In the genomic region with DNA sequence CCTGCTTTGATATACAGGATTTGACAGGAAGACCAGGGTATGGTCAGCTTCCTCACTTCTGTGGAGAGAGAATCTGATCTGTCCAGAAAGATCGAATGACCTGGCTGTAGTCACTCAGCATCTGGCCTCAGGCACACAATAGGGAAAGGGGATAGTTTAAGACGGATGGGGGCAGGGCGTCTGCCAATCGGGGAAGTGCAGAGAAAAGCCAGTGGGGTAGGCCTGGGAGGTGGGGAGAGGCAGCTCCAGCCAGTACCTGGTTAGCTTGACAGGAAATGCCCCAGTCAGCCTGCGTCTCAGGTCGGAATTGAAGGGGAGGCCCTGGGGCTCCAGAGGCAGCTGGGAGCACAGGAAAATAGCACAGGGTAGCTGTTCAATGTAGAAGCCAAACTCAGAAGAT, we compare ENCODE assay signal across 16 cellular contexts. TPM values are rescaled to one million over a fixed set of nuclear protein-coding genes. Genes with fewer than 3 reads are reported as not detected.
A peak's percentile ranks its signal among the peaks of the same experiment; 100 is the strongest.
DNase-seq lines count a peak whose midpoint lies in the region; ATAC-seq and TF ChIP-seq lines count a peak whose summit lies in the region.
"Had no signal": no experiment of that assay in that cellular context is flagged by ENCODE, and none has a peak within 500 bp of the region (broad histone marks: within the 10 kb centered on the region; RNA-seq: fewer than 3 reads in every experiment).

No MANE protein-coding gene starts in this region.

- CTCF ChIA-PET in RWPE1 (lab: Yijun Ruan, JAX) = no interaction called here

- peaks cover 5% of the 10 kb centered on the region for H3K27me3 Mint-ChIP-seq in GM23338 (ENCODE audit: insufficient read depth, low read depth, poor library complexity)
- H3K27me3 Mint-ChIP-seq in naive thymus-derived CD8-positive, alpha-beta T cell = no peaks in the 10 kb centered on the region
- H3K27me3 Mint-ChIP-seq: activated CD4-positive, alpha-beta memory T cell treated with anti-CD3 and anti-CD28 coated beads, Interleukin-2, amount 10 ng/mL, durations not matched to agents 7 days and 5 days had no signal

- H3F3A ChIP-seq in GM23338 (replicated peaks; ENCODE audit: low read depth) = peaks cover 15% of the 10 kb centered on the region

- peaks cover 14% of the 10 kb centered on the region for H3K79me2 ChIP-seq in GM23338 (replicated peaks; ENCODE audit: insufficient read depth)

- peak; percentile 92 for ATAC-seq in GM23338
- no peak for ATAC-seq in naive thymus-derived CD8-positive, alpha-beta T cell
- ATAC-seq in HG02870 (IDR thresholded peaks at IDR 0.05; ENCODE audit: unreplicated experiment) = no peak
- no peak for ATAC-seq in GM21526 (IDR thresholded peaks at IDR 0.05; ENCODE audit: low FRiP score, unreplicated experiment)
- ATAC-seq: Panc1 had no signal

- no peaks in the 10 kb centered on the region for H3K27me3 ChIP-seq in GM23338 (ENCODE audit: insufficient read depth)
- H3K27me3 ChIP-seq in endocrine pancreas (ENCODE audit: control insufficient read depth, insufficient read depth, low read length) = no peaks in the 10 kb centered on the region

- H3K4me3 ChIP-seq in GM23338 = peak overlapping the region; percentile 23
- H3K4me3 ChIP-seq in endocrine pancreas (ENCODE audit: control insufficient read depth, insufficient read depth, low read length) = no peak overlapping the region

- no peaks in the 10 kb centered on the region for H3K9me3 ChIP-seq in endocrine pancreas (ENCODE audit: control insufficient read depth, low read length)

- in situ Hi-C loops in KBM-7 (cut with MboI; ENCODE audit: low pct_unique_long_range_greater_than_20kb, low sequenced_read_pairs) = no loop called here

- 0 out of 2 replicates have a peak, but pooled peaks cover 6% of the 10 kb centered on the region for H4K20me1 ChIP-seq in GM23338 (replicated peaks; ENCODE audit: insufficient read depth)

- H3K4me2 ChIP-seq in GM23338 = peak overlapping the region; percentile 24

- peak overlapping the region; percentile 84 for H3K27ac Mint-ChIP-seq in GM23338
- peak overlapping the region; percentile 70 to 88 (median 82) for H3K27ac Mint-ChIP-seq in naive thymus-derived CD8-positive, alpha-beta T cell
- H3K27ac Mint-ChIP-seq: activated CD4-positive, alpha-beta memory T cell treated with anti-CD3 and anti-CD28 coated beads, Interleukin-2, amount 10 ng/mL, durations not matched to agents 7 days and 5 days had no signal

- TF ChIP-seq CTCF in GM23338 (conservative IDR thresholded peaks at IDR 0.05; ENCODE audit: low read depth in 2 of 2) (no peak), RWPE1 (conservative IDR thresholded peaks at IDR 0.05; ENCODE audit: low read depth) (no peak)

- H3K4me3 Mint-ChIP-seq in GM23338 = peak overlapping the region; percentile 23; the same call in 1 of the 3 replicates
- peak overlapping the region in 1 of 10 donors; percentile 6 for H3K4me3 Mint-ChIP-seq in naive thymus-derived CD8-positive, alpha-beta T cell
- H3K4me3 Mint-ChIP-seq: activated CD4-positive, alpha-beta memory T cell treated with anti-CD3 and anti-CD28 coated beads, Interleukin-2, amount 10 ng/mL, durations not matched to agents 7 days and 5 days had no signal

- 0 out of 2 replicates have a peak, but pooled peaks cover 4% of the 10 kb centered on the region for H3K9me2 ChIP-seq in GM23338 (ENCODE audit: insufficient read depth)

- peaks cover 39% of the 10 kb centered on the region for H3K36me3 Mint-ChIP-seq in GM23338 (ENCODE audit: low read depth)
- peaks cover 0 to 56% (median 14%) of the 10 kb centered on the region in 3 donors for H3K36me3 Mint-ChIP-seq in naive thymus-derived CD8-positive, alpha-beta T cell

- peak overlapping the region; percentile 14 for H3K9ac ChIP-seq in endocrine pancreas (ENCODE audit: control insufficient read depth, insufficient read depth, low read length)

- H3K4me1 ChIP-seq in GM23338 (ENCODE audit: insufficient read depth) (peaks cover 16% of the 10 kb centered on the region), endocrine pancreas (ENCODE audit: control insufficient read depth, insufficient read depth, low read length) (no peaks in the 10 kb centered on the region)

- H3K4me1 Mint-ChIP-seq in GM23338 = peaks cover 18% of the 10 kb centered on the region
- H3K4me1 Mint-ChIP-seq in naive thymus-derived CD8-positive, alpha-beta T cell = peaks cover 11 to 27% (median 15%) of the 10 kb centered on the region in 4 donors

- H3K36me3 ChIP-seq in GM23338 (ENCODE audit: insufficient read depth) (no peaks in the 10 kb centered on the region), endocrine pancreas (ENCODE audit: control insufficient read depth, insufficient read depth, low read length) (peaks cover 2% of the 10 kb centered on the region)

- DNase-seq in GM23338 (ENCODE audit: low spot score) (peak; percentile 90), RWPE1 (ENCODE audit: low spot score) (no peak), KBM-7 (no peak), GM19238 (ENCODE audit: insufficient read length, low spot score) (no peak)
- DNase-seq in naive thymus-derived CD8-positive, alpha-beta T cell = no peak
- DNase-seq: activated CD4-positive, alpha-beta memory T cell treated with anti-CD3 and anti-CD28 coated beads, Interleukin-2, amount 10 ng/mL, durations not matched to agents 7 days and 5 days; NCI-H1694 treated with DMSO at 0.1 percent for 48 hours; NCI-H526 had no signal

- no peak overlapping the region for H2AFZ ChIP-seq in GM23338

- POLR2A ChIA-PET in RWPE1 (lab: Yijun Ruan, JAX; ENCODE audit: low non-redundant PET) = no interaction called here
- POLR2A ChIA-PET in naive thymus-derived CD8-positive, alpha-beta T cell (lab: Charles Lee) = interaction anchor here (0.9 to 1.2 kb wide), 2 partner anchors 12 to 33 kb away, joined by 3 read pairs; a partner anchor contains a TSS

- H3K9me3 Mint-ChIP-seq in GM23338 = peaks cover 5% of the 10 kb centered on the region; the same call in 2 of the 3 replicates
- no peaks in the 10 kb centered on the region for H3K9me3 Mint-ChIP-seq in naive thymus-derived CD8-positive, alpha-beta T cell
- H3K9me3 Mint-ChIP-seq: activated CD4-positive, alpha-beta memory T cell treated with anti-CD3 and anti-CD28 coated beads, Interleukin-2, amount 10 ng/mL, durations not matched to agents 7 days and 5 days had no signal

- H3K27ac ChIP-seq in GM23338 (ENCODE audit: low read depth) (peak overlapping the region; percentile 87), RWPE1 (peak overlapping the region; percentile 11; the same call in 1 of the 2 replicates)
- H3K27ac ChIP-seq: C4-2B had no signal

TF ChIP-seq in GM23338, 12 proteins besides CTCF, POLR2A, EP300 and RAD21:
- TF ChIP-seq, protein P1, sequence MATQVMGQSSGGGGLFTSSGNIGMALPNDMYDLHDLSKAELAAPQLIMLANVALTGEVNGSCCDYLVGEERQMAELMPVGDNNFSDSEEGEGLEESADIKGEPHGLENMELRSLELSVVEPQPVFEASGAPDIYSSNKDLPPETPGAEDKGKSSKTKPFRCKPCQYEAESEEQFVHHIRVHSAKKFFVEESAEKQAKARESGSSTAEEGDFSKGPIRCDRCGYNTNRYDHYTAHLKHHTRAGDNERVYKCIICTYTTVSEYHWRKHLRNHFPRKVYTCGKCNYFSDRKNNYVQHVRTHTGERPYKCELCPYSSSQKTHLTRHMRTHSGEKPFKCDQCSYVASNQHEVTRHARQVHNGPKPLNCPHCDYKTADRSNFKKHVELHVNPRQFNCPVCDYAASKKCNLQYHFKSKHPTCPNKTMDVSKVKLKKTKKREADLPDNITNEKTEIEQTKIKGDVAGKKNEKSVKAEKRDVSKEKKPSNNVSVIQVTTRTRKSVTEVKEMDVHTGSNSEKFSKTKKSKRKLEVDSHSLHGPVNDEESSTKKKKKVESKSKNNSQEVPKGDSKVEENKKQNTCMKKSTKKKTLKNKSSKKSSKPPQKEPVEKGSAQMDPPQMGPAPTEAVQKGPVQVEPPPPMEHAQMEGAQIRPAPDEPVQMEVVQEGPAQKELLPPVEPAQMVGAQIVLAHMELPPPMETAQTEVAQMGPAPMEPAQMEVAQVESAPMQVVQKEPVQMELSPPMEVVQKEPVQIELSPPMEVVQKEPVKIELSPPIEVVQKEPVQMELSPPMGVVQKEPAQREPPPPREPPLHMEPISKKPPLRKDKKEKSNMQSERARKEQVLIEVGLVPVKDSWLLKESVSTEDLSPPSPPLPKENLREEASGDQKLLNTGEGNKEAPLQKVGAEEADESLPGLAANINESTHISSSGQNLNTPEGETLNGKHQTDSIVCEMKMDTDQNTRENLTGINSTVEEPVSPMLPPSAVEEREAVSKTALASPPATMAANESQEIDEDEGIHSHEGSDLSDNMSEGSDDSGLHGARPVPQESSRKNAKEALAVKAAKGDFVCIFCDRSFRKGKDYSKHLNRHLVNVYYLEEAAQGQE (IDR thresholded peaks at IDR 0.05; ENCODE audit: unreplicated experiment) = no peak
- no peak for TF ChIP-seq JUNB (IDR thresholded peaks at IDR 0.05; ENCODE audit: unreplicated experiment)

RNA-seq across cellular contexts. Expression of a gene that starts 12.4 kb away (rescaled TPM):
- 58.5 and 60.5 TPM in 2 replicates for total RNA-seq in GM23338 (2014; rRNA removed; shearing (Covaris generic))
- polyA plus RNA-seq in GM23338 (2016; fragmentation: Nextera tagmentation; extraction: Ambion mirVana) = 23.6 and 25.1 TPM in 2 replicates
- 10 to 100 TPM; 42.2 to 49.4 TPM for total RNA-seq in naive thymus-derived CD8-positive, alpha-beta T cell
- 10 to 100 TPM; 12.9 to 26.9 (median 19.2) TPM for polyA plus RNA-seq in naive thymus-derived CD8-positive, alpha-beta T cell

RNA-seq across cellular contexts. Expression of a gene that starts 22.3 kb away (rescaled TPM):
- not detected in 2 replicates for total RNA-seq in GM23338 (2014; rRNA removed; shearing (Covaris generic))
- polyA plus RNA-seq in GM23338 (2016; fragmentation: Nextera tagmentation; extraction: Ambion mirVana) = not detected in 2 replicates
- total RNA-seq in naive thymus-derived CD8-positive, alpha-beta T cell = not detected
- not detected for polyA plus RNA-seq in naive thymus-derived CD8-positive, alpha-beta T cell
- total RNA-seq: activated CD4-positive, alpha-beta memory T cell treated with anti-CD3 and anti-CD28 coated beads, Interleukin-2, amount 10 ng/mL, durations not matched to agents 7 days and 5 days; Daoy; myocyte; T-helper 2 cell treated with Interferon-gamma antibody and Interleukin-4, amounts not matched to agents 100 ng/mL and 5 ng/mL, for 36 hours had no signal

RNA-seq across cellular contexts. Expression of a gene that starts 32.4 kb away (rescaled TPM):
- 35.3 and 44.6 TPM in 2 replicates for total RNA-seq in GM23338 (2014; rRNA removed; shearing (Covaris generic))
- polyA plus RNA-seq in GM23338 (2016; fragmentation: Nextera tagmentation; extraction: Ambion mirVana) = 12.5 and 15.9 TPM in 2 replicates
- 10 to 100 TPM; 29.3 to 29.4 TPM for total RNA-seq in naive thymus-derived CD8-positive, alpha-beta T cell
- 1 to 10 TPM in 2 of 3 donors, under 1 TPM in 1; 0.49 to 1.9 (median 1.2) TPM for polyA plus RNA-seq in naive thymus-derived CD8-positive, alpha-beta T cell

RNA-seq across cellular contexts. Expression of a gene that starts 44.1 kb away (rescaled TPM):
- 0.10 TPM in 1 of 2 replicates, not detected in the other for total RNA-seq in GM23338 (2014; rRNA removed; shearing (Covaris generic))
- not detected in 2 replicates for polyA plus RNA-seq in GM23338 (2016; fragmentation: Nextera tagmentation; extraction: Ambion mirVana)
- not detected for total RNA-seq in naive thymus-derived CD8-positive, alpha-beta T cell
- polyA plus RNA-seq in naive thymus-derived CD8-positive, alpha-beta T cell = not detected
- total RNA-seq: activated CD4-positive, alpha-beta memory T cell treated with anti-CD3 and anti-CD28 coated beads, Interleukin-2, amount 10 ng/mL, durations not matched to agents 7 days and 5 days; Daoy; myocyte; T-helper 2 cell treated with Interferon-gamma antibody and Interleukin-4, amounts not matched to agents 100 ng/mL and 5 ng/mL, for 36 hours had no signal

RNA-seq across cellular contexts. Expression of a gene that starts 48.6 kb away (rescaled TPM):
- total RNA-seq in GM23338 (2014; rRNA removed; shearing (Covaris generic)) = not detected in 2 replicates
- polyA plus RNA-seq in GM23338 (2016; fragmentation: Nextera tagmentation; extraction: Ambion mirVana) = not detected in 2 replicates
- not detected for total RNA-seq in naive thymus-derived CD8-positive, alpha-beta T cell
- not detected for polyA plus RNA-seq in naive thymus-derived CD8-positive, alpha-beta T cell
- total RNA-seq: activated CD4-positive, alpha-beta memory T cell treated with anti-CD3 and anti-CD28 coated beads, Interleukin-2, amount 10 ng/mL, durations not matched to agents 7 days and 5 days; Daoy; myocyte; T-helper 2 cell treated with Interferon-gamma antibody and Interleukin-4, amounts not matched to agents 100 ng/mL and 5 ng/mL, for 36 hours had no signal
